Comparison of ENCODE assay signal across 10 cellular contexts in genomic region chr22:31284241-31284745, GRCh38. TPM values are rescaled to one million over a fixed set of nuclear protein-coding genes. Genes with fewer than 3 reads are reported as not detected.
A peak's percentile ranks its signal among the peaks of the same experiment; 100 is the strongest.
DNase-seq lines count a peak whose midpoint lies in the region; ATAC-seq and TF ChIP-seq lines count a peak whose summit lies in the region.
"Had no signal": no experiment of that assay in that cellular context is flagged by ENCODE, and none has a peak within 500 bp of the region (broad histone marks: within the 10 kb centered on the region; RNA-seq: fewer than 3 reads in every experiment).

No MANE protein-coding gene starts in this region.

- H3K9me3 ChIP-seq in cardiac muscle cell (ENCODE audit: low read depth) (no peaks in the 10 kb centered on the region), transverse colon (no peaks in the 10 kb centered on the region)
- H3K9me3 ChIP-seq: SK-N-SH had no signal

- DNase-seq in cardiac muscle cell (ENCODE audit: low read depth in 1 of 2, low spot score in 1 of 2) (no peak), Right ventricle myocardium superior (no peak), memory B cell (ENCODE audit: low spot score in 2 of 2) (no peak), transverse colon (no peak), G401 (ENCODE audit: low spot score) (no peak)
- DNase-seq in activated CD8-positive, alpha-beta T cell treated with anti-CD3 and anti-CD28 coated beads for 36 hours, result no peak
- DNase-seq: DMS153, SK-N-SH had no signal

- in situ Hi-C loops in transverse colon (cut with MboI; ENCODE audit: low pct_ligation_motif_present in 1 of 4, low pct_unique_long_range_greater_than_20kb in 1 of 4, low sequenced_read_pairs in 3 of 4) (no loop called here), G401 (cut with HindIII; ENCODE audit: low sequenced_read_pairs) (no loop called here)

- H3K4me1 ChIP-seq in cardiac muscle cell (ENCODE audit: low read depth) (peaks cover 11% of the 10 kb centered on the region), transverse colon (peaks cover 7 to 61% (median 10%) of the 10 kb centered on the region in 4 donors)

- no peak for TF ChIP-seq EP300 in transverse colon (IDR thresholded peaks at IDR 0.05; ENCODE audit: low read depth)

- no peaks in the 10 kb centered on the region for H3K9me3 Mint-ChIP-seq in activated CD8-positive, alpha-beta T cell treated with anti-CD3 and anti-CD28 coated beads for 36 hours
- no peaks in the 10 kb centered on the region for H3K9me3 Mint-ChIP-seq in memory B cell

- peak overlapping the region; percentile 70 for H3K27ac ChIP-seq in cardiac muscle cell
- H3K27ac ChIP-seq in transverse colon, result peak overlapping the region; percentile 95 to 99 (median 98)

- CTCF ChIA-PET in activated CD8-positive, alpha-beta T cell treated with anti-CD3 and anti-CD28 coated beads for 36 hours (lab: Charles Lee), result interaction anchor here (1.2 to 6.2 kb wide), 4 partner anchors 11 to 73 kb away, joined by 3 to 47 read pairs (median 12); partner anchors contain the start of gene LIMK2

- H3K4me3 Mint-ChIP-seq in activated CD8-positive, alpha-beta T cell treated with anti-CD3 and anti-CD28 coated beads for 36 hours, result no peak overlapping the region
- no peak overlapping the region for H3K4me3 Mint-ChIP-seq in memory B cell

- no peaks in the 10 kb centered on the region for H3K27me3 Mint-ChIP-seq in activated CD8-positive, alpha-beta T cell treated with anti-CD3 and anti-CD28 coated beads for 36 hours
- no peaks in the 10 kb centered on the region for H3K27me3 Mint-ChIP-seq in memory B cell

- H3K4me3 ChIP-seq in cardiac muscle cell, result no peak overlapping the region
- H3K4me3 ChIP-seq in transverse colon, result no peak overlapping the region

- intact Hi-C loops in Right ventricle myocardium superior (cut with DNase I), result no loop called here
- intact Hi-C loops in activated CD8-positive, alpha-beta T cell treated with anti-CD3 and anti-CD28 coated beads for 36 hours (cut with micrococcal nuclease), result no loop called here
- intact Hi-C loops in transverse colon (cut with DNase I; ENCODE audit: low total_unique reads), result no loop called here

- no peaks in the 10 kb centered on the region for H3K36me3 ChIP-seq in cardiac muscle cell
- peaks cover 0 to 40% (median 13%) of the 10 kb centered on the region in 4 donors for H3K36me3 ChIP-seq in transverse colon

- TF ChIP-seq CTCF in cardiac muscle cell (IDR thresholded peaks at IDR 0.05; ENCODE audit: low read depth, low read length), result no peak
- no peak for TF ChIP-seq CTCF in activated CD8-positive, alpha-beta T cell treated with anti-CD3 and anti-CD28 coated beads for 36 hours (IDR thresholded peaks at IDR 0.05)
- TF ChIP-seq CTCF in transverse colon (IDR thresholded peaks at IDR 0.05), result no peak

- H3K4me1 Mint-ChIP-seq in activated CD8-positive, alpha-beta T cell treated with anti-CD3 and anti-CD28 coated beads for 36 hours (ENCODE audit: low read depth), result peaks cover 94% of the 10 kb centered on the region
- peaks cover 25% of the 10 kb centered on the region for H3K4me1 Mint-ChIP-seq in memory B cell

- H3K36me3 Mint-ChIP-seq in activated CD8-positive, alpha-beta T cell treated with anti-CD3 and anti-CD28 coated beads for 36 hours (ENCODE audit: low read depth), result peaks cover 61% of the 10 kb centered on the region
- H3K36me3 Mint-ChIP-seq in memory B cell, result peaks cover 26% of the 10 kb centered on the region

- no peaks in the 10 kb centered on the region for H3K27me3 ChIP-seq in cardiac muscle cell
- no peaks in the 10 kb centered on the region for H3K27me3 ChIP-seq in transverse colon

- WGBS in transverse colon (ENCODE audit: low coverage in 1 of 2), 2 donors, result 83% methylated on average over 2 of the region's 2 CpGs; no CpG with 5 or more reads in 1 of the 2 donors

- ATAC-seq in Right ventricle myocardium superior (ENCODE audit: poor library complexity) (no peak), memory B cell (ENCODE audit: low read depth) (no peak), GM18867 (IDR thresholded peaks at IDR 0.05; ENCODE audit: unreplicated experiment) (no peak), HG03139 (IDR thresholded peaks at IDR 0.05; ENCODE audit: unreplicated experiment) (no peak)
- no peak for ATAC-seq in activated CD8-positive, alpha-beta T cell treated with anti-CD3 and anti-CD28 coated beads for 36 hours

- TF ChIP-seq POLR2A in transverse colon (IDR thresholded peaks at IDR 0.05), result no peak

- H3K27ac Mint-ChIP-seq in activated CD8-positive, alpha-beta T cell treated with anti-CD3 and anti-CD28 coated beads for 36 hours, result peak overlapping the region; percentile 97
- H3K27ac Mint-ChIP-seq in memory B cell, result peak overlapping the region; percentile 100

- POLR2A ChIA-PET in activated CD8-positive, alpha-beta T cell treated with anti-CD3 and anti-CD28 coated beads for 36 hours (lab: Charles Lee), result interaction anchor here (0.8 to 2.7 kb wide), 3 partner anchors 11 to 30 kb away, joined by 3 to 7 read pairs (median 6); no protein-coding TSS in a partner anchor

RNA-seq across cellular contexts. Expression of gene PIK3IP1, which starts 8.0 kb away (rescaled TPM):
- total RNA-seq in cardiac muscle cell (7.2 and 9.8 TPM in 2 replicates), Right ventricle myocardium superior (10.4 TPM), transverse colon (10 to 100 TPM; 11.6 to 46.7 (median 35.2) TPM)
- 6.5 and 12.0 TPM in 2 replicates for polyA plus RNA-seq in cardiac muscle cell
- 10 to 100 TPM; 18.2 to 19.6 TPM for total RNA-seq in activated CD8-positive, alpha-beta T cell treated with anti-CD3 and anti-CD28 coated beads for 36 hours
- total RNA-seq in G401 (2014; rRNA removed; shearing (Covaris generic)), result 9.3 and 12.5 TPM in 2 replicates
